In genomic region chr19:19191920-19192882, GRCh38 we compare ENCODE assay signal across 8 cellular contexts. TPM values are rescaled to one million over a fixed set of nuclear protein-coding genes. Genes with fewer than 3 reads are reported as not detected.
DNase-seq lines count a peak whose midpoint lies in the region; ATAC-seq and TF ChIP-seq lines count a peak whose summit lies in the region.

BORCS8 (minus strand) TSS chr19:19192152; CDS start chr19:19192117, 35 bp downstream.
RFXANK (plus strand) TSS chr19:19192258; CDS start chr19:19193947, 1,689 bp downstream.

- H3K27me3 ChIP-seq in BLaER1 (no peaks in the 10 kb centered on the region), layer of hippocampus (ENCODE audit: control insufficient read depth, insufficient read depth, low read length) (no peaks in the 10 kb centered on the region)

- no peak for TF ChIP-seq CTCF in coronary artery (IDR thresholded peaks at IDR 0.05)

- H3K4me3 ChIP-seq in BLaER1: peak within 1 kb of the TSS; percentile 100
- H3K4me3 ChIP-seq in coronary artery: peak within 1 kb of the TSS; percentile 81

- no peaks in the 10 kb centered on the region for H3K9me3 Mint-ChIP-seq in activated CD4-positive, alpha-beta T cell treated with anti-CD3 and anti-CD28 coated beads, Interleukin-2, amount 10 ng/mL, durations not matched to agents 7 days and 5 days

- peak within 1 kb of the TSS; percentile 92 for H3K4me2 ChIP-seq in BLaER1

- H3K4me3 Mint-ChIP-seq in activated CD4-positive, alpha-beta T cell treated with anti-CD3 and anti-CD28 coated beads, Interleukin-2, amount 10 ng/mL, durations not matched to agents 7 days and 5 days: peak within 1 kb of the TSS; percentile 96

- peak; percentile 100 for DNase-seq in NCI-H69 (lab: John Stamatoyannopoulos, UW)
- DNase-seq in activated CD4-positive, alpha-beta T cell treated with anti-CD3 and anti-CD28 coated beads, Interleukin-2, amount 10 ng/mL, durations not matched to agents 7 days and 5 days: peak; percentile 100
- DNase-seq in coronary artery (ENCODE audit: low spot score): peak; percentile 99
- DNase-seq in stimulated activated CD4-positive, alpha-beta T cell treated with anti-CD3 and anti-CD28 coated beads, Interleukin-1b, Interleukin-23, amount 100 ng/mL, for 4 hours (ENCODE audit: low read depth in 2 of 2): peak; percentile 95 to 97

- H3K36me3 ChIP-seq in BLaER1: peaks cover 55% of the 10 kb centered on the region

- H4K20me1 ChIP-seq in BLaER1: peaks cover 34% of the 10 kb centered on the region

- H3K27me3 Mint-ChIP-seq in activated CD4-positive, alpha-beta T cell treated with anti-CD3 and anti-CD28 coated beads, Interleukin-2, amount 10 ng/mL, durations not matched to agents 7 days and 5 days: no peaks in the 10 kb centered on the region

- CTCF ChIA-PET in activated CD4-positive, alpha-beta T cell treated with anti-CD3 and anti-CD28 coated beads, Interleukin-2, amount 10 ng/mL, durations not matched to agents 7 days and 5 days (lab: Charles Lee): interaction anchor here (0.8 to 1.7 kb wide), 5 partner anchors 8 to 172 kb away, joined by 3 to 6 read pairs (median 4); partner anchors contain the start of gene NR2C2AP

- H3K4me1 Mint-ChIP-seq in activated CD4-positive, alpha-beta T cell treated with anti-CD3 and anti-CD28 coated beads, Interleukin-2, amount 10 ng/mL, durations not matched to agents 7 days and 5 days: peaks cover 41% of the 10 kb centered on the region

- POLR2A ChIA-PET in activated CD4-positive, alpha-beta T cell treated with anti-CD3 and anti-CD28 coated beads, Interleukin-2, amount 10 ng/mL, durations not matched to agents 7 days and 5 days (lab: Charles Lee): interaction anchor here (0.9 to 1.3 kb wide), 2 partner anchors 11 to 88 kb away, joined by 3 to 10 read pairs; partner anchors contain the start of gene NR2C2AP

- ATAC-seq in GM19328 (IDR thresholded peaks at IDR 0.05; ENCODE audit: unreplicated experiment) (peak; percentile 82), HG03520 (IDR thresholded peaks at IDR 0.05; ENCODE audit: unreplicated experiment) (peak; percentile 82)

- peak within 1 kb of the TSS; percentile 99 for H3K27ac ChIP-seq in BLaER1
- H3K27ac ChIP-seq in coronary artery: peak within 1 kb of the TSS; percentile 97 to 99
- H3K27ac ChIP-seq in layer of hippocampus (ENCODE audit: low read depth, low read length): peak within 1 kb of the TSS; percentile 99

- H3K27ac Mint-ChIP-seq in activated CD4-positive, alpha-beta T cell treated with anti-CD3 and anti-CD28 coated beads, Interleukin-2, amount 10 ng/mL, durations not matched to agents 7 days and 5 days: peak within 1 kb of the TSS; percentile 100

- H3K9ac ChIP-seq in BLaER1: peak within 1 kb of the TSS; percentile 97

- peaks cover 17% of the 10 kb centered on the region for H3K36me3 Mint-ChIP-seq in activated CD4-positive, alpha-beta T cell treated with anti-CD3 and anti-CD28 coated beads, Interleukin-2, amount 10 ng/mL, durations not matched to agents 7 days and 5 days (ENCODE audit: low read depth)

- peaks cover 49% of the 10 kb centered on the region for H3K4me1 ChIP-seq in BLaER1

- H3K9me3 ChIP-seq in BLaER1: no peaks in the 10 kb centered on the region

RNA-seq across cellular contexts. Expression of gene BORCS8, which starts in this region (rescaled TPM):
- 10 to 100 TPM; 34.2 to 35.8 TPM for total RNA-seq in activated CD4-positive, alpha-beta T cell treated with anti-CD3 and anti-CD28 coated beads, Interleukin-2, amount 10 ng/mL, durations not matched to agents 7 days and 5 days

RNA-seq across cellular contexts. Expression of gene RFXANK, which starts in this region (rescaled TPM):
- total RNA-seq in activated CD4-positive, alpha-beta T cell treated with anti-CD3 and anti-CD28 coated beads, Interleukin-2, amount 10 ng/mL, durations not matched to agents 7 days and 5 days: 100 to 1,000 TPM in 1 of 2 experiments, 10 to 100 TPM in 1; 82.5 to 104 TPM

Comparison
In these comparisons a context has a peak if more than half of its experiments do, and no peak if none do; other contexts are left out.
1. Peak in every context shown above with its lines: DNase-seq, ATAC-seq, H3K4me3 ChIP-seq and H3K27ac ChIP-seq.